ENCODE assay signal across 8 cellular contexts in genomic region chr15:98881526-98882517, GRCh38.
DNase-seq lines count a peak whose midpoint lies in the region; ATAC-seq, FAIRE-seq and TF ChIP-seq lines count a peak whose summit lies in the region.

No MANE protein-coding gene starts in this region.

- H3K4me3 ChIP-seq in H7 (ENCODE audit: insufficient read depth, low read depth, low read length) (no peak overlapping the region), astrocyte of the spinal cord (ENCODE audit: low read depth, low read length) (no peak overlapping the region), HepG2 (replicated peaks in 1 of 3; ENCODE audit: insufficient read depth in 1 of 3, low read depth in 2 of 3, low read length in 3 of 3) (no peak overlapping the region)

- CTCF ChIA-PET in HepG2 (lab: Yijun Ruan, JAX; ENCODE audit: low intra/inter-chr PET ratio, low total read pairs) = interaction anchor here (1.5 to 1.8 kb wide), 2 partner anchors 102 to 440 kb away, joined by 4 to 6 read pairs; no protein-coding TSS in a partner anchor

- peaks cover 32% of the 10 kb centered on the region for H3K79me2 ChIP-seq in HepG2 (ENCODE audit: insufficient read depth, low read length)

- no peak overlapping the region for H3K9ac ChIP-seq in HepG2 (ENCODE audit: insufficient read depth, low read depth, low read length)

- in situ Hi-C loops in astrocyte of the spinal cord (cut with HindIII; ENCODE audit: low sequenced_read_pairs) (no loop called here), HepG2 (cut with HindIII; ENCODE audit: extremely low pct_ligation_motif_present, low pct_unique_long_range_greater_than_20kb) (no loop called here)

- ATAC-seq in HepG2 (peak; percentile 50), HG02884 (IDR thresholded peaks at IDR 0.05; ENCODE audit: unreplicated experiment) (no peak)

- no peaks in the 10 kb centered on the region for H3K9me3 ChIP-seq in HepG2 (ENCODE audit: low read length)

- no peak overlapping the region for H3K27ac ChIP-seq in HepG2 (ENCODE audit: extremely low read length, insufficient read depth, low read length)

- H3K4me1 ChIP-seq in HepG2 (ENCODE audit: insufficient read depth, low read length) = peaks cover 15% of the 10 kb centered on the region

- TF ChIP-seq EP300 in HepG2 (IDR thresholded peaks at IDR 0.05; ENCODE audit: low read depth in 2 of 2, low read length in 2 of 2) (no peak), HepG2 (CRISPR knock-in tag; IDR thresholded peaks at IDR 0.05; ENCODE audit: borderline replicate concordance) (no peak)

- peak; percentile 16 for DNase-seq in activated CD4-positive, alpha-beta T cell treated with anti-CD3 and anti-CD28 coated beads for 48 hours
- DNase-seq in activated CD4-positive, alpha-beta T cell treated with anti-CD3 and anti-CD28 coated beads, Interleukin-2, amount 50 U/mL, for 1 hour = no peak
- DNase-seq in H7 (peak; percentile 65), NCI-H446 treated with DMSO at 0.1 percent for 48 hours (lab: John Stamatoyannopoulos, UW) (peak; percentile 36), astrocyte of the spinal cord (ENCODE audit: low read depth, low spot score) (peak; percentile 64), HepG2 (ENCODE audit: low spot score) (peak; percentile 40), activated gamma-delta T cell treated with Interleukin-2 at 50 U/mL for 16 hours (no peak)

- intact Hi-C loops in HepG2 (cut with micrococcal nuclease; ENCODE audit: unreplicated experiment) = no loop called here

- peaks cover 72% of the 10 kb centered on the region for H4K20me1 ChIP-seq in HepG2 (ENCODE audit: insufficient read depth, low read length)

- H3K27me3 ChIP-seq in H7 (ENCODE audit: control insufficient read depth, insufficient read depth, low read length) (no peaks in the 10 kb centered on the region), HepG2 (ENCODE audit: control insufficient read depth in 1 of 2, insufficient read depth in 2 of 2, low read length in 2 of 2) (no peaks in the 10 kb centered on the region)

- no TSS peak for BruUV-seq in HepG2 (replicated peaks; lab: Mats Ljungman, UMichigan)

- TF ChIP-seq POLR2A in HepG2 (IDR thresholded peaks at IDR 0.05; ENCODE audit: insufficient read depth in 1 of 2, low read depth in 2 of 2, low read length in 2 of 2) = no peak

- WGBS in HepG2 (ENCODE audit: low lambda C conversion rate) = 86% methylated on average over 14 of the region's 14 CpGs

- TF ChIP-seq CTCF in astrocyte of the spinal cord (IDR thresholded peaks at IDR 0.05; ENCODE audit: low read depth, low read length) = peak; percentile 49
- TF ChIP-seq CTCF in HepG2 (CRISPR knock-in tag; IDR thresholded peaks at IDR 0.05) = peak; percentile 55

- H3K36me3 ChIP-seq in H7 (replicated peaks; ENCODE audit: control insufficient read depth, insufficient read depth, low read length) (no peaks in the 10 kb centered on the region), HepG2 (replicated peaks in 1 of 2; ENCODE audit: control insufficient read depth in 1 of 2, insufficient read depth in 2 of 2, low read length in 2 of 2) (no peaks in the 10 kb centered on the region)

- no peak for FAIRE-seq in HepG2 (lab: Jason Lieb, UNC)

- peak; percentile 49; the same call in 1 of the 2 replicates for TF ChIP-seq RAD21 in HepG2 (CRISPR knock-in tag; IDR thresholded peaks at IDR 0.05)

- H3K4me2 ChIP-seq in HepG2 (ENCODE audit: low read depth, low read length) = no peak overlapping the region

- no peak overlapping the region for H2AFZ ChIP-seq in HepG2 (ENCODE audit: low read length)

- POLR2A ChIA-PET in HepG2 (lab: Yijun Ruan, JAX) = no interaction called here

TF ChIP-seq in HepG2, 621 proteins besides CTCF, POLR2A, EP300 and RAD21 (continues in another document):
- no peak for TF ChIP-seq KLF9 (CRISPR knock-in tag; IDR thresholded peaks at IDR 0.05; ENCODE audit: low read depth)
- peak; percentile 38; the same call in 1 of the 2 replicates for TF ChIP-seq TFAP4 (IDR thresholded peaks at IDR 0.05; ENCODE audit: borderline replicate concordance, low read depth)
- no peak for TF ChIP-seq RFXANK (CRISPR knock-in tag; IDR thresholded peaks at IDR 0.05)
- no peak for TF ChIP-seq ADNP (CRISPR knock-in tag; IDR thresholded peaks at IDR 0.05)
- peak; percentile 86 for TF ChIP-seq ZBTB33 (CRISPR knock-in tag; IDR thresholded peaks at IDR 0.05)
- TF ChIP-seq CSRNP2 (CRISPR knock-in tag; conservative IDR thresholded peaks at IDR 0.05; ENCODE audit: low read depth) = no peak
- TF ChIP-seq SP2 (CRISPR knock-in tag; IDR thresholded peaks at IDR 0.05) = no peak
- TF ChIP-seq TCF12 (IDR thresholded peaks at IDR 0.05) = no peak
- TF ChIP-seq TCF12 (CRISPR knock-in tag; IDR thresholded peaks at IDR 0.05) = no peak
- no peak for TF ChIP-seq ELF3 (CRISPR knock-in tag; IDR thresholded peaks at IDR 0.05)
- no peak for TF ChIP-seq ZEB1 (IDR thresholded peaks at IDR 0.05; ENCODE audit: insufficient replicate concordance, low read depth)
- no peak for TF ChIP-seq CSRNP1 (CRISPR knock-in tag; IDR thresholded peaks at IDR 0.05)
- no peak for TF ChIP-seq ONECUT2 (CRISPR knock-in tag; IDR thresholded peaks at IDR 0.05)
- no peak for TF ChIP-seq TIGD3 (CRISPR knock-in tag; IDR thresholded peaks at IDR 0.05; ENCODE audit: borderline replicate concordance)
- no peak for TF ChIP-seq ATF2 (CRISPR knock-in tag; IDR thresholded peaks at IDR 0.05)

Comparison
In these comparisons a context has a peak if more than half of its experiments do, and no peak if none do; other contexts are left out.
1. DNase-seq: peak in activated CD4-positive, alpha-beta T cell treated with anti-CD3 and anti-CD28 coated beads for 48 hours (single experiment), H7 (single experiment), NCI-H446 treated with DMSO at 0.1 percent for 48 hours (single experiment), astrocyte of the spinal cord (single experiment) and HepG2 (single experiment); none in activated CD4-positive, alpha-beta T cell treated with anti-CD3 and anti-CD28 coated beads, Interleukin-2, amount 50 U/mL, for 1 hour (single experiment) and activated gamma-delta T cell treated with Interleukin-2 at 50 U/mL for 16 hours (single experiment).